ENCODE assay signal across 11 cellular contexts in the genomic region with DNA sequence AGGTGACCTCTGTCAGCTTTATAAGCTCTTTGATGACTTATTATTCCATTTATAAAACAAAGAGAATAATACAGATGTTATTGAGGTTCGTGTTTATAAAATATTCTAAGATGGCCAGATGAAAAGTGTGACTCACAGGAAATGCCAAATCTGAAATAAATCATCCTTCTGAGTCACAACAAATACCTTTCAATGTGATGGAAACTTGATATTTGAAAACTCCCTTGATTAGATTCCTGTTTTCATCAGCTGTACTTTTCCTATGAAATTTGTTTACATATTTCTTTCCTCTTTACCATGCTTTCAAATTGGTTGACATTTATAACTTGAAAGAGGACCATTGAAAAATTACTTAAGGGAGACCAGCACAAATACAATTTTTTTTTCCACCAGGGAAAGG. TPM values are rescaled to one million over a fixed set of nuclear protein-coding genes. Genes with fewer than 3 reads are reported as not detected.
DNase-seq lines count a peak whose midpoint lies in the region; ATAC-seq and TF ChIP-seq lines count a peak whose summit lies in the region.
"Had no signal": no experiment of that assay in that cellular context is flagged by ENCODE, and none has a peak within 500 bp of the region (broad histone marks: within the 10 kb centered on the region; RNA-seq: fewer than 3 reads in every experiment).

No MANE protein-coding gene starts in this region.

- H3K27ac ChIP-seq in HCT116 (ENCODE audit: low read depth, low read length), result peak overlapping the region; percentile 98

- peak overlapping the region; percentile 61 for H3K9ac ChIP-seq in HCT116 (ENCODE audit: low read length)

- H3K4me3 ChIP-seq in HCT116 (replicated peaks in 1 of 2; ENCODE audit: low read depth in 1 of 2, low read length in 2 of 2), result peak overlapping the region; percentile 22 to 39; a peak in 3 of 4 replicates
- no peak overlapping the region for H3K4me3 ChIP-seq in fibroblast of villous mesenchyme (ENCODE audit: low read depth, low read length)
- H3K4me3 ChIP-seq: mucosa of descending colon had no signal

- no peaks in the 10 kb centered on the region for H3K36me3 ChIP-seq in HCT116 (ENCODE audit: control insufficient read depth in 1 of 2, insufficient read depth in 2 of 2, low read length in 2 of 2)

- H2AFZ ChIP-seq in HCT116 (ENCODE audit: low read depth, low read length, poor library complexity, severe bottlenecking), result no peak overlapping the region

- DNase-seq in A172 (ENCODE audit: low spot score), result peak; percentile 77
- peak; percentile 86 for DNase-seq in HCT116 (ENCODE audit: low read depth, low spot score)
- peak; percentile 3 for DNase-seq in SK-N-DZ (ENCODE audit: low spot score)
- peak; percentile 69 for DNase-seq in fibroblast of villous mesenchyme (ENCODE audit: low read depth)
- no peak for DNase-seq in NCI-H748 treated with DMSO at 0.1 percent for 48 hours (lab: John Stamatoyannopoulos, UW)
- no peak for DNase-seq in NCI-H526 treated with DMSO at 0.1 percent for 48 hours (lab: John Stamatoyannopoulos, UW)
- DNase-seq: activated CD4-positive, alpha-beta T cell treated with anti-CD3 and anti-CD28 coated beads for 1 hour; NCI-H1930 had no signal

- intact Hi-C loops in HCT116 (cut with micrococcal nuclease), result no loop called here

- POLR2A ChIA-PET in HCT116 (lab: Charles Lee), result interaction anchor here (0.8 to 2.0 kb wide), 4 partner anchors 22 to 55 kb away, joined by 3 to 5 read pairs (median 4); no protein-coding TSS in a partner anchor

- TF ChIP-seq RAD21 in HCT116 (IDR thresholded peaks at IDR 0.05; ENCODE audit: low read depth), result no peak

- no TSS peak for BruUV-seq in HCT116 (replicated peaks; lab: Mats Ljungman, UMichigan)

- no peaks in the 10 kb centered on the region for H3K27me3 ChIP-seq in HCT116 (ENCODE audit: insufficient read depth, low read length)

- H3K9me3 ChIP-seq in HCT116 (ENCODE audit: control insufficient read depth in 1 of 2, insufficient read depth in 1 of 2, low read depth in 1 of 2, low read length in 2 of 2), result no peaks in the 10 kb centered on the region
- H3K9me3 ChIP-seq: mucosa of descending colon had no signal

- peaks cover 79 to 97% of the 10 kb centered on the region in 2 experiments for H3K4me1 ChIP-seq in HCT116 (ENCODE audit: control insufficient read depth in 1 of 2, insufficient read depth in 2 of 2, low read length in 2 of 2)

- peak overlapping the region; percentile 59 for H3K4me2 ChIP-seq in HCT116 (ENCODE audit: low read length)

- no peak for TF ChIP-seq POLR2A in HCT116 (IDR thresholded peaks at IDR 0.05; ENCODE audit: borderline replicate concordance, extremely low read depth, insufficient read depth, insufficient read length)

- ATAC-seq in HCT116 (no peak), HG03095 (IDR thresholded peaks at IDR 0.05; ENCODE audit: unreplicated experiment) (no peak), HG02870 (IDR thresholded peaks at IDR 0.05; ENCODE audit: unreplicated experiment) (no peak)

- H3K79me2 ChIP-seq in HCT116 (ENCODE audit: insufficient read depth, low read length), result peaks cover 32% of the 10 kb centered on the region

- TF ChIP-seq CTCF in HCT116 (IDR thresholded peaks at IDR 0.05 in 2 of 3, conservative IDR thresholded peaks at IDR 0.05 in 1 of 3; ENCODE audit: borderline replicate concordance in 1 of 3, insufficient read depth in 1 of 3, low read depth in 2 of 3, low read length in 2 of 3) (no peak), fibroblast of villous mesenchyme (IDR thresholded peaks at IDR 0.05; ENCODE audit: insufficient read depth, low read depth, low read length) (no peak)

- CTCF ChIA-PET in HCT116 (lab: Charles Lee), result interaction anchor here (0.9 to 2.7 kb wide), 9 partner anchors 18 to 217 kb away, joined by 3 to 17 read pairs (median 6); no protein-coding TSS in a partner anchor

- H4K20me1 ChIP-seq in HCT116 (ENCODE audit: insufficient read depth), result no peaks in the 10 kb centered on the region

- RAD21 ChIA-PET in HCT116 (lab: Charles Lee; ENCODE audit: low non-redundant PET in 1 of 2, low total read pairs in 2 of 2, uncharacterized antibody in 2 of 2, unreplicated experiment in 2 of 2), result interaction anchor here in 1 of 2 experiments (0.9 kb wide), 2 partner anchors 122 to 214 kb away, joined by 3 to 4 read pairs; no protein-coding TSS in a partner anchor

- H3K9me2 ChIP-seq in HCT116 (ENCODE audit: insufficient read depth), result no peaks in the 10 kb centered on the region

TF ChIP-seq in HCT116, 20 proteins besides CTCF, POLR2A, EP300 and RAD21 (continues in another document):
- TF ChIP-seq ZNF274 (IDR thresholded peaks at IDR 0.05; ENCODE audit: low read depth, low read length) (no peak), ATF3 (IDR thresholded peaks at IDR 0.05) (no peak), TCF7L2 (IDR thresholded peaks at IDR 0.05; ENCODE audit: borderline replicate concordance, extremely low read depth, insufficient read depth, insufficient read length) (peak; percentile 81), EZH2phosphoT487 (IDR thresholded peaks at IDR 0.05; ENCODE audit: borderline replicate concordance) (no peak), SIN3A (IDR thresholded peaks at IDR 0.05; ENCODE audit: low read depth) (peak; percentile 83), CBX3 (IDR thresholded peaks at IDR 0.05; ENCODE audit: low read depth) (peak; percentile 80), EGR1 (IDR thresholded peaks at IDR 0.05; ENCODE audit: low read depth) (no peak; the same call in 1 of the 2 replicates), FOSL1 (IDR thresholded peaks at IDR 0.05; ENCODE audit: low read depth) (peak; percentile 99), SRF (IDR thresholded peaks at IDR 0.05; ENCODE audit: low read depth) (peak; percentile 82), CEBPB (IDR thresholded peaks at IDR 0.05; ENCODE audit: low read depth) (peak; percentile 82), ZBTB33 (IDR thresholded peaks at IDR 0.05; ENCODE audit: extremely low read depth, insufficient replicate concordance, low read length) (no peak), POLR2AphosphoS5 (IDR thresholded peaks at IDR 0.05; ENCODE audit: low read depth, low read length) (peak; percentile 54; the same call in 1 of the 2 replicates), JUND (IDR thresholded peaks at IDR 0.05) (peak; percentile 97), SP1 (IDR thresholded peaks at IDR 0.05; ENCODE audit: low read depth) (peak; percentile 99), YY1 (IDR thresholded peaks at IDR 0.05; ENCODE audit: extremely low read depth, insufficient replicate concordance, low read depth, low read length) (no peak), ELF1 (IDR thresholded peaks at IDR 0.05; ENCODE audit: borderline replicate concordance, low read depth) (no peak), EZH2 (IDR thresholded peaks at IDR 0.05) (no peak)
- TF ChIP-seq, protein P1, sequence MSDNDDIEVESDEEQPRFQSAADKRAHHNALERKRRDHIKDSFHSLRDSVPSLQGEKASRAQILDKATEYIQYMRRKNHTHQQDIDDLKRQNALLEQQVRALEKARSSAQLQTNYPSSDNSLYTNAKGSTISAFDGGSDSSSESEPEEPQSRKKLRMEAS (IDR thresholded peaks at IDR 0.05), result peak; percentile 72; the same call in 1 of the 2 replicates

RNA-seq across cellular contexts. Expression of gene PPP1R1C, which starts 30.6 kb away (rescaled TPM):
- total RNA-seq in A172 (2014; rRNA removed; shearing (Covaris generic)), result 2.4 and 4.8 TPM in 2 replicates
- total RNA-seq in HCT116 (2021; ENCODE audit: unreplicated experiment) (17.8 TPM), fibroblast of villous mesenchyme (0.32 and 2.2 TPM in 2 replicates)
- polyA plus RNA-seq in HCT116 (2012), result 21.5 and 28.7 TPM in 2 replicates
- polyA plus RNA-seq in SK-N-DZ (2014; cell fraction: cytosol; rRNA removed), result 0.09 TPM in 1 of 2 replicates, not detected in the other
- 0.58 TPM in 1 of 2 replicates, not detected in the other for polyA plus RNA-seq in SK-N-DZ (2014; cell fraction: nucleus; rRNA removed)

Comparison
In these comparisons a context has a peak if more than half of its experiments do, and no peak if none do; other contexts are left out.
1. DNase-seq: peak in A172 (single experiment), HCT116 (single experiment), SK-N-DZ (single experiment) and fibroblast of villous mesenchyme (single experiment); none in NCI-H748 treated with DMSO at 0.1 percent for 48 hours (single experiment) and NCI-H526 treated with DMSO at 0.1 percent for 48 hours (single experiment).